In genomic region chr1:186828612-186829542, GRCh38 we compare ENCODE assay signal across 8 cellular contexts. TPM values are rescaled to one million over a fixed set of nuclear protein-coding genes. Genes with fewer than 3 reads are reported as not detected.
DNase-seq lines count a peak whose midpoint lies in the region; ATAC-seq and TF ChIP-seq lines count a peak whose summit lies in the region.

Gene PLA2G4A, plus strand, starts transcription at chr1:186828949. Its CDS starts 25,406 bp downstream, at chr1:186854355.

- POLR2A ChIA-PET in HEK293 (lab: Yijun Ruan, JAX): no interaction called here

- TF ChIP-seq CTCF in HEK293 (tag by site-specific recombination; IDR thresholded peaks at IDR 0.05) (no peak), osteocyte (IDR thresholded peaks at IDR 0.05) (no peak)

- CTCF ChIA-PET in HEK293 (lab: Yijun Ruan, JAX): interaction anchor here (0.7 kb wide), 1 partner anchor 140 kb away, joined by 3 read pairs; no protein-coding TSS in a partner anchor

- no peaks in the 10 kb centered on the region for H3K27me3 ChIP-seq in MG63

- no peaks in the 10 kb centered on the region for H3K36me3 ChIP-seq in HEK293 (ENCODE audit: control insufficient read depth in 2 of 2, insufficient read depth in 1 of 2, low read length in 2 of 2)
- no peaks in the 10 kb centered on the region for H3K36me3 ChIP-seq in MG63

- no peak within 1 kb of the TSS; the same call in 1 of the 2 replicates for H3K27ac ChIP-seq in HEK293 (ENCODE audit: extremely low read depth, low read depth, low read length)

- no peaks in the 10 kb centered on the region for H3K9me3 ChIP-seq in HEK293 (ENCODE audit: control insufficient read depth, insufficient read depth, low read depth, low read length)
- no peaks in the 10 kb centered on the region for H3K9me3 ChIP-seq in MG63

- peak within 1 kb of the TSS; percentile 54 for H3K4me3 ChIP-seq in HEK293 (ENCODE audit: low read depth, low read length)
- peak within 1 kb of the TSS; percentile 81 for H3K4me3 ChIP-seq in MG63

- H3K4me3 Mint-ChIP-seq in activated T-cell treated with anti-CD3 and anti-CD28 coated beads, Interleukin-2, amount 50 U/mL, for 72 hours: peak within 1 kb of the TSS; percentile 81 to 95
- peak within 1 kb of the TSS; percentile 76 for H3K4me3 Mint-ChIP-seq in osteocyte (ENCODE audit: unreplicated experiment)

- peaks cover 14% of the 10 kb centered on the region for H3K4me1 Mint-ChIP-seq in activated T-cell treated with anti-CD3 and anti-CD28 coated beads, Interleukin-2, amount 50 U/mL, for 72 hours (ENCODE audit: low read depth)
- H3K4me1 Mint-ChIP-seq in osteocyte (ENCODE audit: unreplicated experiment): peaks cover 13% of the 10 kb centered on the region

- no peaks in the 10 kb centered on the region for H3K4me1 ChIP-seq in HEK293 (ENCODE audit: control insufficient read depth, insufficient read depth, low read length)

- H3K36me3 Mint-ChIP-seq in activated T-cell treated with anti-CD3 and anti-CD28 coated beads, Interleukin-2, amount 50 U/mL, for 72 hours (ENCODE audit: insufficient read depth in 2 of 2): no peaks in the 10 kb centered on the region
- no peaks in the 10 kb centered on the region for H3K36me3 Mint-ChIP-seq in osteocyte (ENCODE audit: unreplicated experiment)

- ATAC-seq in activated T-cell treated with anti-CD3 and anti-CD28 coated beads, Interleukin-2, amount 50 U/mL, for 72 hours (replicated peaks in 1 of 2): peak; percentile 54 to 60

- no peaks in the 10 kb centered on the region for H3K9me3 Mint-ChIP-seq in activated T-cell treated with anti-CD3 and anti-CD28 coated beads, Interleukin-2, amount 50 U/mL, for 72 hours
- H3K9me3 Mint-ChIP-seq in osteocyte (ENCODE audit: unreplicated experiment): no peaks in the 10 kb centered on the region

- peak within 1 kb of the TSS; percentile 83 for H3K27ac Mint-ChIP-seq in activated T-cell treated with anti-CD3 and anti-CD28 coated beads, Interleukin-2, amount 50 U/mL, for 72 hours
- H3K27ac Mint-ChIP-seq in osteocyte (ENCODE audit: unreplicated experiment): peak within 1 kb of the TSS; percentile 19

- peak; percentile 5 for DNase-seq in activated CD4-positive, alpha-beta T cell treated with anti-CD3 and anti-CD28 coated beads for 48 hours
- DNase-seq in activated CD4-positive, alpha-beta T cell treated with anti-CD3 and anti-CD28 coated beads, Interleukin-2, amount 50 U/mL, for 1 hour: no peak
- DNase-seq in MG63: peak; percentile 48
- DNase-seq in activated T-cell treated with anti-CD3 and anti-CD28 coated beads, Interleukin-2, amount 50 U/mL, for 72 hours: peak in 1 of 2 donors; percentile 14
- DNase-seq in glomerular endothelial cell (ENCODE audit: extremely low read depth, low read depth, low spot score): peak; percentile 54
- no peak for DNase-seq in osteocyte (ENCODE audit: extremely low spot score, unreplicated experiment)
- DNase-seq in NCI-H345 (lab: John Stamatoyannopoulos, UW): no peak

- H3K27me3 Mint-ChIP-seq in activated T-cell treated with anti-CD3 and anti-CD28 coated beads, Interleukin-2, amount 50 U/mL, for 72 hours (ENCODE audit: low read depth): peaks cover 21% of the 10 kb centered on the region
- peaks cover 15% of the 10 kb centered on the region for H3K27me3 Mint-ChIP-seq in osteocyte (ENCODE audit: unreplicated experiment)

TF ChIP-seq in HEK293, 187 proteins besides CTCF, POLR2A, EP300 and RAD21 (continues in another document):
- no peak for TF ChIP-seq BCL6B (tag by site-specific recombination; IDR thresholded peaks at IDR 0.05)
- TF ChIP-seq ZNF133 (tag by site-specific recombination; IDR thresholded peaks at IDR 0.05): no peak
- TF ChIP-seq ZNF114 (tag by site-specific recombination; IDR thresholded peaks at IDR 0.05): no peak
- no peak for TF ChIP-seq ZNF473 (tag by site-specific recombination; IDR thresholded peaks at IDR 0.05)
- no peak for TF ChIP-seq ZNF140 (tag by site-specific recombination; IDR thresholded peaks at IDR 0.05)
- no peak for TF ChIP-seq ZNF639 (tag by site-specific recombination; IDR thresholded peaks at IDR 0.05)
- no peak for TF ChIP-seq ZNF174 (tag by site-specific recombination; IDR thresholded peaks at IDR 0.05)
- TF ChIP-seq ZNF24 (tag by site-specific recombination; IDR thresholded peaks at IDR 0.05): no peak
- TF ChIP-seq ZNF621 (tag by site-specific recombination; IDR thresholded peaks at IDR 0.05): no peak
- no peak for TF ChIP-seq ZNF585B (tag by site-specific recombination; IDR thresholded peaks at IDR 0.05)
- TF ChIP-seq ZNF658 (tag by site-specific recombination; IDR thresholded peaks at IDR 0.05): no peak
- no peak for TF ChIP-seq HOXA7 (CRISPR knock-in tag; IDR thresholded peaks at IDR 0.05; ENCODE audit: borderline replicate concordance)
- no peak for TF ChIP-seq ZBTB48 (tag by site-specific recombination; IDR thresholded peaks at IDR 0.05)
- TF ChIP-seq ZNF624 (tag by site-specific recombination; IDR thresholded peaks at IDR 0.05): no peak
- TF ChIP-seq ZNF830 (tag by site-specific recombination; IDR thresholded peaks at IDR 0.05; ENCODE audit: low read depth): no peak
- TF ChIP-seq FEZF1 (tag by site-specific recombination; IDR thresholded peaks at IDR 0.05): peak; percentile 52
- no peak for TF ChIP-seq ZNF654 (tag by site-specific recombination; IDR thresholded peaks at IDR 0.05; ENCODE audit: low read depth)
- peak; percentile 77 for TF ChIP-seq TRIM28 (IDR thresholded peaks at IDR 0.05; ENCODE audit: borderline replicate concordance, low read length)
- no peak for TF ChIP-seq ZNF112 (tag by site-specific recombination; IDR thresholded peaks at IDR 0.05)
- no peak for TF ChIP-seq TCF7L2 (IDR thresholded peaks at IDR 0.05; ENCODE audit: borderline replicate concordance, low read depth, low read length)
- peak; percentile 86 for TF ChIP-seq ZSCAN4 (tag by site-specific recombination; IDR thresholded peaks at IDR 0.05)
- no peak for TF ChIP-seq ZBTB44 (tag by site-specific recombination; IDR thresholded peaks at IDR 0.05)
- TF ChIP-seq ZBTB26 (tag by site-specific recombination; optimal IDR thresholded peaks at IDR 0.05): peak; percentile 30
- TF ChIP-seq GLIS2 (tag by site-specific recombination; IDR thresholded peaks at IDR 0.05): no peak

RNA-seq across cellular contexts. Expression of gene PLA2G4A, which starts in this region (rescaled TPM):
- total RNA-seq in MG63 (2014; rRNA removed; shearing (Covaris generic); ENCODE audit: low replicate concordance): 14.7 and 23.1 TPM in 2 replicates
- 1 to 10 TPM; 4.9 to 5.7 TPM for total RNA-seq in activated T-cell treated with anti-CD3 and anti-CD28 coated beads, Interleukin-2, amount 50 U/mL, for 72 hours
- total RNA-seq in glomerular endothelial cell: 2.0 and 2.5 TPM in 2 replicates
- total RNA-seq in osteocyte: 1.5 and 2.4 TPM in 2 replicates

Comparison
In these comparisons a context has a peak if more than half of its experiments do, and no peak if none do; other contexts are left out.
1. DNase-seq: peak in activated CD4-positive, alpha-beta T cell treated with anti-CD3 and anti-CD28 coated beads for 48 hours (single experiment), MG63 (single experiment) and glomerular endothelial cell (single experiment); none in activated CD4-positive, alpha-beta T cell treated with anti-CD3 and anti-CD28 coated beads, Interleukin-2, amount 50 U/mL, for 1 hour (single experiment), osteocyte (single experiment) and NCI-H345 (single experiment).